ENCODE assay signal across 8 cellular contexts in genomic region chr7:106285801-106286492, GRCh38. TPM values are rescaled to one million over a fixed set of nuclear protein-coding genes. Genes with fewer than 3 reads are reported as not detected.
DNase-seq lines count a peak whose midpoint lies in the region; ATAC-seq and TF ChIP-seq lines count a peak whose summit lies in the region.

No MANE protein-coding gene starts in this region.

- peak overlapping the region; percentile 91 for H3K4me3 Mint-ChIP-seq in activated CD4-positive, alpha-beta T cell treated with anti-CD3 and anti-CD28 coated beads, Interleukin-2, amount 10 ng/mL, durations not matched to agents 7 days and 5 days

- intact Hi-C loops in gastrocnemius medialis (cut with DNase I; ENCODE audit: low total_unique reads) (loop anchor here (1.0 to 10.0 kb wide), 10 partner anchors 69 to 1609 kb away; partner anchors contain the start of genes CBLL1, CCDC71L, DLD and PUS7), posterior cingulate gyrus (cut with DNase I) (loop anchor here (5.0 to 10.0 kb wide), 4 partner anchors 109 to 411 kb away; partner anchors contain the start of genes ATXN7L1, CCDC71L and SYPL1)

- H3K9me3 Mint-ChIP-seq in activated CD4-positive, alpha-beta T cell treated with anti-CD3 and anti-CD28 coated beads, Interleukin-2, amount 10 ng/mL, durations not matched to agents 7 days and 5 days = no peaks in the 10 kb centered on the region

- peak overlapping the region; percentile 87 to 98 (median 97) for H3K27ac ChIP-seq in gastrocnemius medialis

- H3K27me3 Mint-ChIP-seq in activated CD4-positive, alpha-beta T cell treated with anti-CD3 and anti-CD28 coated beads, Interleukin-2, amount 10 ng/mL, durations not matched to agents 7 days and 5 days = peaks cover 2% of the 10 kb centered on the region

- H3K27ac Mint-ChIP-seq in activated CD4-positive, alpha-beta T cell treated with anti-CD3 and anti-CD28 coated beads, Interleukin-2, amount 10 ng/mL, durations not matched to agents 7 days and 5 days = peak overlapping the region; percentile 100

- H3K4me3 ChIP-seq in fibroblast of pulmonary artery (replicated peaks; ENCODE audit: low read depth, low read length) = peak overlapping the region; percentile 74
- peak overlapping the region; percentile 58 to 85 (median 72) for H3K4me3 ChIP-seq in gastrocnemius medialis

- in situ Hi-C loops in gastrocnemius medialis (cut with MboI; ENCODE audit: low sequenced_read_pairs in 4 of 4) = loop anchor here in 3 of 4 donors (10.0 to 25.0 kb wide), 4 partner anchors 99 to 876 kb away; partner anchors contain the start of gene HBP1 (in 1 of the 3)

- peak; percentile 27 for DNase-seq in DMS 273 (lab: John Stamatoyannopoulos, UW; ENCODE audit: unreplicated experiment)
- DNase-seq in DMS 273 treated with DMSO at 0.1 percent for 48 hours (lab: John Stamatoyannopoulos, UW) = no peak
- DNase-seq in activated CD4-positive, alpha-beta T cell treated with anti-CD3 and anti-CD28 coated beads, Interleukin-2, amount 10 ng/mL, durations not matched to agents 7 days and 5 days = peak; percentile 20
- peak; percentile 89 for DNase-seq in fibroblast of pulmonary artery (ENCODE audit: low read depth)
- no peak for DNase-seq in gastrocnemius medialis
- no peak for DNase-seq in NCI-H1436 (lab: John Stamatoyannopoulos, UW)
- DNase-seq in posterior cingulate gyrus = no peak

- H3K9me3 ChIP-seq in gastrocnemius medialis = no peaks in the 10 kb centered on the region

- CTCF ChIA-PET in activated CD4-positive, alpha-beta T cell treated with anti-CD3 and anti-CD28 coated beads, Interleukin-2, amount 10 ng/mL, durations not matched to agents 7 days and 5 days (lab: Charles Lee) = interaction anchor here (0.6 to 1.8 kb wide), 4 partner anchors 12 to 63 kb away, joined by 3 to 4 read pairs (median 4); no protein-coding TSS in a partner anchor

- no peaks in the 10 kb centered on the region for H3K36me3 Mint-ChIP-seq in activated CD4-positive, alpha-beta T cell treated with anti-CD3 and anti-CD28 coated beads, Interleukin-2, amount 10 ng/mL, durations not matched to agents 7 days and 5 days (ENCODE audit: low read depth)

- POLR2A ChIA-PET in activated CD4-positive, alpha-beta T cell treated with anti-CD3 and anti-CD28 coated beads, Interleukin-2, amount 10 ng/mL, durations not matched to agents 7 days and 5 days (lab: Charles Lee) = interaction anchor here (1.1 kb wide), 1 partner anchor 16 kb away, joined by 4 read pairs; no protein-coding TSS in a partner anchor

- no peaks in the 10 kb centered on the region for H3K36me3 ChIP-seq in gastrocnemius medialis

- no peak for TF ChIP-seq POLR2A in gastrocnemius medialis (IDR thresholded peaks at IDR 0.05)

- no peaks in the 10 kb centered on the region for H3K27me3 ChIP-seq in gastrocnemius medialis

- H3K4me1 ChIP-seq in gastrocnemius medialis = peaks cover 18 to 22% of the 10 kb centered on the region in 2 donors

- TF ChIP-seq CTCF in fibroblast of pulmonary artery (IDR thresholded peaks at IDR 0.05; ENCODE audit: low read length, missing control alignments) (no peak), gastrocnemius medialis (IDR thresholded peaks at IDR 0.05 in 4 of 5, conservative IDR thresholded peaks at IDR 0.05 in 1 of 5) (no peak)

- peaks cover 37% of the 10 kb centered on the region for H3K4me1 Mint-ChIP-seq in activated CD4-positive, alpha-beta T cell treated with anti-CD3 and anti-CD28 coated beads, Interleukin-2, amount 10 ng/mL, durations not matched to agents 7 days and 5 days

- ATAC-seq in HG03103 (IDR thresholded peaks at IDR 0.05; ENCODE audit: low read depth, unreplicated experiment) (peak; percentile 35), gastrocnemius medialis (no peak)

RNA-seq across cellular contexts. Expression of gene NAMPT, which starts 1.2 kb away (rescaled TPM):
- total RNA-seq in activated CD4-positive, alpha-beta T cell treated with anti-CD3 and anti-CD28 coated beads, Interleukin-2, amount 10 ng/mL, durations not matched to agents 7 days and 5 days = 10 to 100 TPM; 58.7 to 70.8 TPM
- 100 to 1,000 TPM; 107 to 199 (median 159) TPM for total RNA-seq in gastrocnemius medialis

Comparison
In these comparisons a context has a peak if more than half of its experiments do, and no peak if none do; other contexts are left out.
1. DNase-seq: peak in DMS 273 (single experiment), activated CD4-positive, alpha-beta T cell treated with anti-CD3 and anti-CD28 coated beads, Interleukin-2, amount 10 ng/mL, durations not matched to agents 7 days and 5 days (single experiment) and fibroblast of pulmonary artery (single experiment); none in DMS 273 treated with DMSO at 0.1 percent for 48 hours (single experiment), gastrocnemius medialis (0 of 2), NCI-H1436 (single experiment) and posterior cingulate gyrus (0 of 10).